ENCODE assay signal across 23 cellular contexts in genomic region chr10:28283251-28283650, GRCh38.
"Had no signal": no experiment of that assay in that cellular context is flagged by ENCODE, and none has a peak within 500 bp of the region (broad histone marks: within the 10 kb centered on the region; RNA-seq: fewer than 3 reads in every experiment).

No MANE protein-coding gene starts in this region.

- ATAC-seq: activated naive CD4-positive, alpha-beta T cell treated with anti-CD3 and anti-CD28 coated beads, Interleukin-2, amount 50 U/mL, for 72 hours; activated T-helper 17 cell treated with anti-CD3 and anti-CD28 coated beads, Interleukin-2, amount 50 U/mL, for 72 hours; foreskin keratinocyte; left ventricle myocardium superior; SK-N-SH treated with all-trans-retinoic acid at 6 μM for 48 hours; stimulated activated naive B cell treated with anti-CD40 and anti-IgM and Interleukin-4, amounts not matched to agents 10 μg/mL and 1 μg/mL and 100 μg/mL, for 72 hours; T-cell had no signal

- H3K27ac ChIP-seq: foreskin keratinocyte had no signal

- H3K36me3 Mint-ChIP-seq: activated naive CD4-positive, alpha-beta T cell treated with anti-CD3 and anti-CD28 coated beads, Interleukin-2, amount 50 U/mL, for 72 hours; stimulated activated naive B cell treated with anti-CD40 and anti-IgM and Interleukin-4, amounts not matched to agents 10 μg/mL and 1 μg/mL and 100 μg/mL, for 72 hours had no signal

- FAIRE-seq: astrocyte, bronchial epithelial cell, endometrium, TTC549 had no signal

- H3K36me3 ChIP-seq: sigmoid colon, upper lobe of left lung had no signal

- H3K9me3 Mint-ChIP-seq: activated naive CD4-positive, alpha-beta T cell treated with anti-CD3 and anti-CD28 coated beads, Interleukin-2, amount 50 U/mL, for 72 hours; activated T-cell treated with anti-CD3 and anti-CD28 coated beads, Interleukin-2, amount 50 U/mL, for 24 hours; activated T-helper 17 cell treated with anti-CD3 and anti-CD28 coated beads, Interleukin-2, amount 50 U/mL, for 72 hours; nephron; stimulated activated naive B cell treated with anti-CD40 and anti-IgM and Interleukin-4, amounts not matched to agents 10 μg/mL and 1 μg/mL and 100 μg/mL, for 72 hours; T-cell had no signal

- H3K27me3 ChIP-seq: foreskin keratinocyte, sigmoid colon, upper lobe of left lung had no signal

- H3K4me1 ChIP-seq: foreskin keratinocyte had no signal

- H3K9me3 ChIP-seq: sigmoid colon, upper lobe of left lung had no signal

- H3K27ac Mint-ChIP-seq: activated T-cell treated with anti-CD3 and anti-CD28 coated beads, Interleukin-2, amount 50 U/mL, for 24 hours; stimulated activated naive B cell treated with anti-CD40 and anti-IgM and Interleukin-4, amounts not matched to agents 10 μg/mL and 1 μg/mL and 100 μg/mL, for 72 hours; T-cell had no signal

- DNase-seq: activated CD4-positive, alpha-beta T cell treated with anti-CD3 and anti-CD28 coated beads for 1 hour; activated T-cell treated with anti-CD3 and anti-CD28 coated beads, Interleukin-2, amount 50 U/mL, for 24 hours; cerebellar nuclear complex; effector CD4-positive, alpha-beta T cell; foreskin keratinocyte; hippocampal formation; left ventricle myocardium superior; mesenchymal stem cell; nucleus accumbens; sigmoid colon; stimulated activated CD4-positive, alpha-beta T cell treated with anti-CD3 and anti-CD28 coated beads, Interleukin-2, amount 100 ng/mL, for 48 hours; stimulated activated CD8-positive, alpha-beta memory T cell treated with anti-CD3 and anti-CD28 coated beads, Interleukin-4, amount 100 ng/mL, for 48 hours; stimulated activated naive B cell treated with anti-CD40 and anti-IgM and Interleukin-4, amounts not matched to agents 10 μg/mL and 1 μg/mL and 100 μg/mL, for 72 hours; T-cell; upper lobe of left lung had no signal

- H3K4me3 ChIP-seq: sigmoid colon, upper lobe of left lung had no signal

- H3K27me3 Mint-ChIP-seq: activated T-cell treated with anti-CD3 and anti-CD28 coated beads, Interleukin-2, amount 50 U/mL, for 24 hours; activated T-helper 17 cell treated with anti-CD3 and anti-CD28 coated beads, Interleukin-2, amount 50 U/mL, for 72 hours; stimulated activated naive B cell treated with anti-CD40 and anti-IgM and Interleukin-4, amounts not matched to agents 10 μg/mL and 1 μg/mL and 100 μg/mL, for 72 hours; T-cell had no signal

- H3K4me3 Mint-ChIP-seq: activated T-cell treated with anti-CD3 and anti-CD28 coated beads, Interleukin-2, amount 50 U/mL, for 24 hours; activated T-helper 17 cell treated with anti-CD3 and anti-CD28 coated beads, Interleukin-2, amount 50 U/mL, for 72 hours; nephron; stimulated activated naive B cell treated with anti-CD40 and anti-IgM and Interleukin-4, amounts not matched to agents 10 μg/mL and 1 μg/mL and 100 μg/mL, for 72 hours; T-cell had no signal
